Comparison of ENCODE assay signal across 1 cellular context in genomic region chr1:91122106-91122717, GRCh38.
TF ChIP-seq lines count a peak whose summit lies in the region.

No MANE protein-coding gene starts in this region.

TF ChIP-seq in GM23338, 12 proteins besides CTCF, POLR2A, EP300 and RAD21 (continued from another document):
- no peak for TF ChIP-seq STAT1 (IDR thresholded peaks at IDR 0.05; ENCODE audit: unreplicated experiment)
